In the genomic region with DNA sequence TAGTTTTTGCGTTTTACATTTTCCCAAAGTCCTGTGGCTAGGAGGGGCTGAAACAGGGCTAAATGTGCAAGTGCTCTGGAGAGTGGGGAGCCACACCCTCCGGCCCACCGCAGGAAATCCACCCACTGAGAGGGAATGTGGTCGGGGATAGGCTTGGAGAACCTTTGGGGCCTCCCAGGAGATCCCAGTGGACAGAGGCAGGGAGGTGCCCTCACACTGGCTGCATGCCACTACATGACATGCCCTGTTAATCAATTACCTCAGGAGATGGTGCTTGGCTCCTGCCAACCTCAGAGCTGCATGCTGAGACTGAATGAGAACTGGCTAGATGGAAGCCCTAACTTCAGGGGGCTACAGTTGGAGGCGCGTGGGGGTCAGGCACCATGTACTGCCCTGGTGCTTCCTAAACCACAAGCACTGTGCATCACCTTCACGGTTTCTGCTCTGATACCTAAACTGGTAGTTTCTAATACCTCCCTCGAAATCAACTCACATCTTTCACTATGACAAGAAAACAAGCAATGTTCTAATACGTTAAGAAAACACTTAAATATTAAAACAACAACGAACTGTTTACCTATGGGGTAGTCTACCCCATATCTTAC, we compare ENCODE assay signal across 20 cellular contexts.
DNase-seq lines count a peak whose midpoint lies in the region; ATAC-seq and TF ChIP-seq lines count a peak whose summit lies in the region.
"Had no signal": no experiment of that assay in that cellular context is flagged by ENCODE, and none has a peak within 500 bp of the region (broad histone marks: within the 10 kb centered on the region; RNA-seq: fewer than 3 reads in every experiment).

No MANE protein-coding gene starts in this region.

- H3K4me3 ChIP-seq in right cardiac atrium (ENCODE audit: low read length) (no peak overlapping the region), mucosa of descending colon (no peak overlapping the region), upper lobe of right lung (no peak overlapping the region)
- H3K4me3 ChIP-seq: heart left ventricle, PC-9 had no signal

- ATAC-seq in right cardiac atrium, result no peak
- ATAC-seq in esophagus mucosa, result peak; percentile 17
- peak; percentile 94 for ATAC-seq in mucosa of descending colon
- peak; percentile 25 for ATAC-seq in upper lobe of right lung
- no peak for ATAC-seq in GM21723 (IDR thresholded peaks at IDR 0.05; ENCODE audit: unreplicated experiment)
- ATAC-seq: activated CD4-positive, alpha-beta T cell treated with anti-CD3 and anti-CD28 coated beads for 36 hours; heart left ventricle had no signal

- TF ChIP-seq CTCF in mucosa of descending colon (IDR thresholded peaks at IDR 0.05) (no peak), upper lobe of right lung (IDR thresholded peaks at IDR 0.05) (no peak)

- intact Hi-C loops in cardiac septum (cut with DNase I) (no loop called here), right cardiac atrium (cut with DNase I) (loop anchor here in 1 of 4 donors (10.0 kb wide), 1 partner anchor 182 kb away; no protein-coding TSS in a partner anchor), mucosa of descending colon (cut with DNase I, micrococcal nuclease) (loop anchor here in 1 of 2 donors (10.0 kb wide), 1 partner anchor 172 kb away; no protein-coding TSS in a partner anchor), upper lobe of right lung (cut with DNase I) (no loop called here)

- no peaks in the 10 kb centered on the region for H3K4me1 ChIP-seq in right cardiac atrium (ENCODE audit: control insufficient read depth, insufficient read depth, low read length)
- peaks cover 3% of the 10 kb centered on the region for H3K4me1 ChIP-seq in mucosa of descending colon (ENCODE audit: low read depth)
- H3K4me1 ChIP-seq in upper lobe of right lung, result no peaks in the 10 kb centered on the region

- 94% methylated on average over 10 of the region's 10 CpGs for WGBS in right cardiac atrium

- H3K27me3 ChIP-seq in right cardiac atrium (ENCODE audit: control insufficient read depth, insufficient read depth), result no peaks in the 10 kb centered on the region
- no peaks in the 10 kb centered on the region for H3K27me3 ChIP-seq in upper lobe of right lung
- H3K27me3 ChIP-seq: heart left ventricle had no signal

- H3K36me3 ChIP-seq in mucosa of descending colon (ENCODE audit: low read depth) (no peaks in the 10 kb centered on the region), upper lobe of right lung (no peaks in the 10 kb centered on the region)
- H3K36me3 ChIP-seq: heart left ventricle had no signal

- no peak overlapping the region for H3K27ac ChIP-seq in right cardiac atrium (ENCODE audit: low read length)
- no peak overlapping the region for H3K27ac ChIP-seq in upper lobe of right lung
- H3K27ac ChIP-seq: heart left ventricle, PC-9 had no signal

- DNase-seq in cardiac septum (ENCODE audit: low spot score), result peak; percentile 47
- DNase-seq in right cardiac atrium, result no peak
- DNase-seq in mucosa of descending colon, result peak in 1 of 3 donors; percentile 59
- peak; percentile 21 for DNase-seq in upper lobe of right lung
- DNase-seq in cerebellum (ENCODE audit: low spot score), result no peak
- DNase-seq in cortex of kidney (lab: John Stamatoyannopoulos, UW), result no peak
- DNase-seq: activated CD4-positive, alpha-beta T cell treated with anti-CD3 and anti-CD28 coated beads for 36 hours; activated gamma-delta T cell treated with Interleukin-2 at 50 U/mL for 16 hours; CD4-positive, CD25-positive, alpha-beta regulatory T cell; cerebellar nuclear complex; DMS53; HCEC 1CT; heart left ventricle; NCI-H1417 treated with DMSO at 0.1 percent for 48 hours; NCI-H2171; NCI-H748 treated with DMSO at 0.1 percent for 48 hours; PC-9; SK-N-SH had no signal

- H3K9me3 ChIP-seq in right cardiac atrium (ENCODE audit: control insufficient read depth, low read length) (no peaks in the 10 kb centered on the region), mucosa of descending colon (no peaks in the 10 kb centered on the region), upper lobe of right lung (no peaks in the 10 kb centered on the region)
- H3K9me3 ChIP-seq: SK-N-SH had no signal

Comparison
In these comparisons a context has a peak if more than half of its experiments do, and no peak if none do; other contexts are left out.
1. DNase-seq: peak in cardiac septum (single experiment) and upper lobe of right lung (single experiment); none in right cardiac atrium (0 of 3), cerebellum (single experiment) and cortex of kidney (single experiment).
2. ATAC-seq: peak in esophagus mucosa (single experiment), mucosa of descending colon (single experiment) and upper lobe of right lung (single experiment); none in right cardiac atrium (0 of 2) and GM21723 (single experiment).